In genomic region chr1:50427818-50428779, GRCh38 we compare ENCODE assay signal across 14 cellular contexts. TPM values are rescaled to one million over a fixed set of nuclear protein-coding genes. Genes with fewer than 3 reads are reported as not detected.
DNase-seq lines count a peak whose midpoint lies in the region; ATAC-seq, FAIRE-seq and TF ChIP-seq lines count a peak whose summit lies in the region.
"Had no signal": no experiment of that assay in that cellular context is flagged by ENCODE, and none has a peak within 500 bp of the region (broad histone marks: within the 10 kb centered on the region; RNA-seq: fewer than 3 reads in every experiment).

No MANE protein-coding gene starts in this region.

- peak overlapping the region; percentile 81; the same call in 1 of the 2 replicates for H2BK12ac ChIP-seq in H1 (ENCODE audit: low read depth, low read length)

- no peak overlapping the region for H2BK5ac ChIP-seq in H1 (ENCODE audit: low read depth, low read length)

- H3K4ac ChIP-seq in H1 (replicated peaks; ENCODE audit: insufficient read length, low read depth, low read length): no peak overlapping the region

- ATAC-seq in GM19328 (IDR thresholded peaks at IDR 0.05; ENCODE audit: unreplicated experiment) (no peak), HG03175 (IDR thresholded peaks at IDR 0.05; ENCODE audit: unreplicated experiment) (no peak)
- ATAC-seq: Panc1 had no signal

- peaks cover 100% of the 10 kb centered on the region for H3K27me3 ChIP-seq in H7 (ENCODE audit: control insufficient read depth, insufficient read depth, low read length)
- H3K27me3 ChIP-seq in H1 (replicated peaks in 1 of 4; ENCODE audit: control insufficient read depth in 3 of 4, extremely low read depth in 1 of 4, insufficient read depth in 3 of 4, low read length in 3 of 4): peaks cover 86 to 100% (median 96%) of the 10 kb centered on the region in 4 experiments
- peaks cover 100% of the 10 kb centered on the region for H3K27me3 ChIP-seq in osteoblast (ENCODE audit: insufficient read depth, low read length)

- no peak for TF ChIP-seq CTCF in H1 (IDR thresholded peaks at IDR 0.05; ENCODE audit: control extremely low read depth in 1 of 3, insufficient read depth in 1 of 3, low read depth in 1 of 3, low read length in 3 of 3)
- TF ChIP-seq CTCF in osteoblast (IDR thresholded peaks at IDR 0.05; ENCODE audit: extremely low read depth, low read depth, low read length): no peak

- no peak overlapping the region for H2BK20ac ChIP-seq in H1 (ENCODE audit: low read length)

- H2BK15ac ChIP-seq in H1 (ENCODE audit: low read length): no peak overlapping the region

- TF ChIP-seq POLR2A in H1 (IDR thresholded peaks at IDR 0.05; ENCODE audit: control extremely low read depth in 1 of 2, low read depth in 2 of 2, low read length in 2 of 2): no peak

- H3K14ac ChIP-seq in H1 (ENCODE audit: insufficient read length): no peak overlapping the region

- DNase-seq in NCI-H2227 (lab: John Stamatoyannopoulos, UW; ENCODE audit: unreplicated experiment) (peak; percentile 19), NCI-H2227 treated with DMSO at 0.1 percent for 48 hours (lab: John Stamatoyannopoulos, UW) (no peak), H7 (peak; percentile 83), H1 (ENCODE audit: low read depth in 1 of 2, low spot score in 2 of 2) (peak in 1 of 2 experiments; percentile 73), osteoblast (ENCODE audit: insufficient read length, low spot score, missing footprints) (peak; percentile 81)
- DNase-seq in stimulated activated CD4-positive, alpha-beta T cell treated with anti-CD3 and anti-CD28 coated beads, Interleukin-1b, Interleukin-23, amount 100 ng/mL, for 48 hours: no peak
- DNase-seq: activated CD4-positive, alpha-beta memory T cell treated with anti-CD3 and anti-CD28 coated beads, Interleukin-2, amount 10 ng/mL, durations not matched to agents 7 days and 5 days; kidney glomerular epithelial cell; naive thymus-derived CD8-positive, alpha-beta T cell; NCI-H1105; T-helper 2 cell had no signal

- no peak overlapping the region for H2BK120ac ChIP-seq in H1 (replicated peaks; ENCODE audit: low read depth, low read length)

- no peak overlapping the region for H4K5ac ChIP-seq in H1 (ENCODE audit: insufficient read length, low read depth, low read length)

- H3K79me2 ChIP-seq in H1 (ENCODE audit: control insufficient read depth in 1 of 2, insufficient read depth in 2 of 2, low read length in 2 of 2): no peaks in the 10 kb centered on the region
- H3K79me2 ChIP-seq in osteoblast (ENCODE audit: insufficient read depth, low read length): no peaks in the 10 kb centered on the region

- WGBS in H1 (ENCODE audit: extremely low coverage in 1 of 2, insufficient coverage in 1 of 2, insufficient read length in 1 of 2, insufficient replicate concordance in 2 of 2, low coverage in 1 of 2, low lambda C conversion rate in 2 of 2, missing lambda C conversion rate in 1 of 2), 2 experiments: 8% methylated on average over 33 of the region's 35 CpGs; no CpG with 5 or more reads in 1 of the 2 experiments

- H3K18ac ChIP-seq in H1 (ENCODE audit: extremely low read depth, low read length): no peak overlapping the region

- H2AFZ ChIP-seq in H1 (ENCODE audit: low read length) (no peak overlapping the region), osteoblast (ENCODE audit: low read length) (no peak overlapping the region)

- H3K27ac ChIP-seq in H1 (ENCODE audit: low read depth, low read length) (no peak overlapping the region), osteoblast (ENCODE audit: low read depth, low read length) (no peak overlapping the region)

- no peak for FAIRE-seq in H1 (lab: Jason Lieb, UNC)

- POLR2A ChIA-PET in H1 (lab: Charles Lee; ENCODE audit: partially characterized antibody): interaction anchor here (1.1 kb wide), 1 partner anchor 12 kb away, joined by 4 read pairs; no protein-coding TSS in a partner anchor

- H3K36me3 ChIP-seq in H7 (replicated peaks; ENCODE audit: control insufficient read depth, insufficient read depth, low read length): no peaks in the 10 kb centered on the region
- no peaks in the 10 kb centered on the region for H3K36me3 ChIP-seq in H1 (ENCODE audit: control insufficient read depth in 2 of 4, insufficient read depth in 4 of 4, low read length in 3 of 4)
- no peaks in the 10 kb centered on the region for H3K36me3 ChIP-seq in osteoblast (ENCODE audit: insufficient read depth, low read length)

- H3K9ac ChIP-seq in H1 (replicated peaks in 1 of 4; ENCODE audit: extremely low read depth in 1 of 4, low read depth in 3 of 4, low read length in 3 of 4): no peak overlapping the region

- H3K23me2 ChIP-seq in H1 (ENCODE audit: low read depth, low read length): peaks cover 6% of the 10 kb centered on the region; the same call in 1 of the 2 replicates

- H2AK5ac ChIP-seq in H1 (ENCODE audit: low read depth, low read length): peak overlapping the region; percentile 45; the same call in 1 of the 2 replicates

- no peak for TF ChIP-seq EP300 in H1 (IDR thresholded peaks at IDR 0.05; ENCODE audit: borderline replicate concordance in 1 of 2, low read depth in 2 of 2, low read length in 2 of 2)

- no peak overlapping the region for H4K91ac ChIP-seq in H1 (replicated peaks; ENCODE audit: insufficient read length, low read length)

- no peak overlapping the region for H3K23ac ChIP-seq in H1 (ENCODE audit: insufficient read length)

- H3K79me1 ChIP-seq in H1 (ENCODE audit: low read depth, low read length): no peaks in the 10 kb centered on the region

- H4K20me1 ChIP-seq in H1 (replicated peaks in 1 of 2; ENCODE audit: control insufficient read depth in 1 of 2, insufficient read depth in 2 of 2, low read length in 2 of 2) (peaks cover 8 to 29% of the 10 kb centered on the region in 2 experiments), osteoblast (ENCODE audit: insufficient read depth, low read length) (peaks cover 5% of the 10 kb centered on the region)

- H4K8ac ChIP-seq in H1 (ENCODE audit: extremely low read depth, insufficient read depth, low read length): peak overlapping the region; percentile 53; the same call in 1 of the 2 replicates

- no peak for TF ChIP-seq RAD21 in H1 (IDR thresholded peaks at IDR 0.05 in 1 of 2, conservative IDR thresholded peaks at IDR 0.05 in 1 of 2; ENCODE audit: low read depth in 2 of 2, low read length in 2 of 2)

- CTCF ChIA-PET in H1 (lab: Charles Lee; ENCODE audit: partially characterized antibody): interaction anchor here (0.6 to 7.4 kb wide), 4 partner anchors 12 to 177 kb away, joined by 5 to 32 read pairs (median 10); no protein-coding TSS in a partner anchor

- no peak overlapping the region for H3K56ac ChIP-seq in H1 (replicated peaks; ENCODE audit: insufficient read length, low read depth, low read length)

- H3K9me3 ChIP-seq in H1 (ENCODE audit: insufficient read depth in 2 of 2, low read depth in 1 of 2, low read length in 1 of 2) (no peaks in the 10 kb centered on the region), osteoblast (ENCODE audit: low read depth, low read length) (no peaks in the 10 kb centered on the region)

- no peak overlapping the region for H3K4me3 ChIP-seq in H7 (ENCODE audit: insufficient read depth, low read depth, low read length)
- H3K4me3 ChIP-seq in H1 (ENCODE audit: extremely low read depth in 1 of 4, insufficient read depth in 2 of 4, low read depth in 3 of 4, low read length in 4 of 4): peak overlapping the region in 1 of 4 experiments; percentile 19; a peak in 1 of 8 replicates
- no peak overlapping the region for H3K4me3 ChIP-seq in osteoblast (ENCODE audit: insufficient read depth, low read length)

- H3K4me2 ChIP-seq in H1 (ENCODE audit: insufficient read depth in 1 of 2, low read depth in 2 of 2, low read length in 2 of 2) (peak overlapping the region; percentile 29 to 55), osteoblast (ENCODE audit: insufficient read depth, low read length) (no peak overlapping the region)

- H3K4me1 ChIP-seq in H1 (replicated peaks in 1 of 4; ENCODE audit: control insufficient read depth in 3 of 4, insufficient read depth in 4 of 4, low read length in 3 of 4): peaks cover 5 to 23% (median 9%) of the 10 kb centered on the region in 4 experiments
- H3K4me1 ChIP-seq in osteoblast (ENCODE audit: insufficient read depth, low read length): no peaks in the 10 kb centered on the region

TF ChIP-seq in H1, 55 proteins besides CTCF, POLR2A, EP300 and RAD21 (continues in another document):
- TF ChIP-seq CBX8 (IDR thresholded peaks at IDR 0.05; ENCODE audit: borderline replicate concordance, low read depth, low read length): peak; percentile 18; the same call in 1 of the 2 replicates
- 0 out of 2 replicates have a peak, but pooled peaks have one; percentile 10 for TF ChIP-seq SP1 (IDR thresholded peaks at IDR 0.05; ENCODE audit: low read depth, low read length)
- peak; percentile 94 for TF ChIP-seq RNF2 (IDR thresholded peaks at IDR 0.05; ENCODE audit: borderline replicate concordance, low read depth, low read length, missing control alignments, poor library complexity, severe bottlenecking)
- peak; percentile 100 for TF ChIP-seq SUZ12 (IDR thresholded peaks at IDR 0.05; ENCODE audit: low read length)
- no peak for TF ChIP-seq CHD1 (IDR thresholded peaks at IDR 0.05; ENCODE audit: low read depth, low read length)
- peak; percentile 61; the same call in 1 of the 2 replicates for TF ChIP-seq E2F6 (IDR thresholded peaks at IDR 0.05)
- 0 out of 2 replicates have a peak, but pooled peaks have one; percentile 41 for TF ChIP-seq MAX (IDR thresholded peaks at IDR 0.05)
- TF ChIP-seq TAF7 (optimal IDR thresholded peaks at IDR 0.05; ENCODE audit: borderline replicate concordance, low read depth, low read length): no peak

RNA-seq across cellular contexts. Expression of gene DMRTA2, which starts 4.9 kb away (rescaled TPM):
- 0.10 TPM in 1 of 2 replicates, not detected in the other for total RNA-seq in H7 (2014; rRNA removed; shearing (Covaris generic))
- total RNA-seq in H1 (2021; fragmentation: NEBNext Ultra II Directional; extraction: Animal tissue kit (Norgen Biotek cat#: 25700)): not detected in 2 replicates
- 0.03 TPM in 1 of 2 replicates, not detected in the other for polyA plus RNA-seq in H1 (2011; rRNA removed)
- polyA plus RNA-seq in H1 (2011; cell fraction: cytosol; rRNA removed): 0.03 TPM
- polyA plus RNA-seq in H1 (2011; cell fraction: nucleus; rRNA removed): not detected
- polyA plus RNA-seq in H1 (2012, experiment 1 of 2): 0.05 TPM in 1 of 4 replicates, not detected in the others
- not detected for polyA plus RNA-seq in H1 (2012, experiment 2 of 2)
- polyA plus RNA-seq in H1 (2013, experiment 1 of 2): 0.02 TPM
- 0.02 TPM for polyA plus RNA-seq in H1 (2013, experiment 2 of 2)
- not detected in 2 replicates for polyA minus RNA-seq in H1 (2011; rRNA and poly(A)+ RNA removed)
- polyA minus RNA-seq in H1 (2011; cell fraction: cytosol; rRNA and poly(A)+ RNA removed): not detected
- not detected for polyA minus RNA-seq in H1 (2011; cell fraction: nucleus; rRNA and poly(A)+ RNA removed)
- under 0.01 TPM in 1 of 2 replicates, not detected in the other for total RNA-seq in osteoblast
- total RNA-seq: activated CD4-positive, alpha-beta memory T cell treated with anti-CD3 and anti-CD28 coated beads, Interleukin-2, amount 10 ng/mL, durations not matched to agents 7 days and 5 days; naive thymus-derived CD8-positive, alpha-beta T cell had no signal
- polyA plus RNA-seq: naive thymus-derived CD8-positive, alpha-beta T cell had no signal

Comparison
In these comparisons a context has a peak if more than half of its experiments do, and no peak if none do; other contexts are left out.
1. DNase-seq: peak in NCI-H2227 (single experiment), H7 (single experiment) and osteoblast (single experiment); none in NCI-H2227 treated with DMSO at 0.1 percent for 48 hours (single experiment) and stimulated activated CD4-positive, alpha-beta T cell treated with anti-CD3 and anti-CD28 coated beads, Interleukin-1b, Interleukin-23, amount 100 ng/mL, for 48 hours (single experiment).